22 cellular contexts compared by ENCODE assay signal in genomic region chr1:158078569-158079080, GRCh38.
DNase-seq lines count a peak whose midpoint lies in the region; ATAC-seq and TF ChIP-seq lines count a peak whose summit lies in the region.
"Had no signal": no experiment of that assay in that cellular context is flagged by ENCODE, and none has a peak within 500 bp of the region (broad histone marks: within the 10 kb centered on the region; RNA-seq: fewer than 3 reads in every experiment).

No MANE protein-coding gene starts in this region.

- TF ChIP-seq CTCF in chondrocyte (IDR thresholded peaks at IDR 0.05) = no peak
- TF ChIP-seq CTCF in progenitor cell of endocrine pancreas (IDR thresholded peaks at IDR 0.05; ENCODE audit: unreplicated experiment) = no peak

- H3K27me3 Mint-ChIP-seq in chondrocyte (ENCODE audit: low read depth) (no peaks in the 10 kb centered on the region), progenitor cell of endocrine pancreas (no peaks in the 10 kb centered on the region)
- H3K27me3 Mint-ChIP-seq: activated CD4-positive, alpha-beta T cell treated with anti-CD3 and anti-CD28 coated beads for 36 hours; activated CD8-positive, alpha-beta T cell treated with anti-CD3 and anti-CD28 coated beads for 36 hours; naive thymus-derived CD8-positive, alpha-beta T cell; stimulated activated memory B cell treated with anti-CD40 and anti-IgM and Interleukin-4, amounts not matched to agents 10 μg/mL and 1 μg/mL and 100 μg/mL, for 72 hours had no signal

- H3K27ac Mint-ChIP-seq in chondrocyte (ENCODE audit: unreplicated experiment) (peak overlapping the region; percentile 10), progenitor cell of endocrine pancreas (peak overlapping the region; percentile 73)
- H3K27ac Mint-ChIP-seq: activated CD4-positive, alpha-beta T cell treated with anti-CD3 and anti-CD28 coated beads for 36 hours; activated CD8-positive, alpha-beta T cell treated with anti-CD3 and anti-CD28 coated beads for 36 hours; activated naive CD4-positive, alpha-beta T cell treated with anti-CD3 and anti-CD28 coated beads, Interleukin-2, amount 50 U/mL, for 72 hours; naive thymus-derived CD8-positive, alpha-beta T cell; stimulated activated memory B cell treated with anti-CD40 and anti-IgM and Interleukin-4, amounts not matched to agents 10 μg/mL and 1 μg/mL and 100 μg/mL, for 72 hours had no signal

- peaks cover 34% of the 10 kb centered on the region for H3K36me3 Mint-ChIP-seq in chondrocyte (ENCODE audit: low read depth)
- peaks cover 17% of the 10 kb centered on the region for H3K36me3 Mint-ChIP-seq in progenitor cell of endocrine pancreas (ENCODE audit: insufficient read depth)
- H3K36me3 Mint-ChIP-seq: activated naive CD4-positive, alpha-beta T cell treated with anti-CD3 and anti-CD28 coated beads, Interleukin-2, amount 50 U/mL, for 72 hours; naive thymus-derived CD8-positive, alpha-beta T cell; stimulated activated memory B cell treated with anti-CD40 and anti-IgM and Interleukin-4, amounts not matched to agents 10 μg/mL and 1 μg/mL and 100 μg/mL, for 72 hours had no signal

- no peaks in the 10 kb centered on the region for H3K9me3 Mint-ChIP-seq in chondrocyte (ENCODE audit: low read depth)
- H3K9me3 Mint-ChIP-seq in progenitor cell of endocrine pancreas (ENCODE audit: low read depth) = no peaks in the 10 kb centered on the region
- H3K9me3 Mint-ChIP-seq: activated CD8-positive, alpha-beta T cell treated with anti-CD3 and anti-CD28 coated beads for 36 hours; activated naive CD4-positive, alpha-beta T cell treated with anti-CD3 and anti-CD28 coated beads, Interleukin-2, amount 50 U/mL, for 72 hours; naive thymus-derived CD8-positive, alpha-beta T cell; stimulated activated memory B cell treated with anti-CD40 and anti-IgM and Interleukin-4, amounts not matched to agents 10 μg/mL and 1 μg/mL and 100 μg/mL, for 72 hours had no signal

- DNase-seq in DMS 273 (lab: John Stamatoyannopoulos, UW; ENCODE audit: unreplicated experiment) (peak; percentile 16), DMS 273 treated with DMSO at 0.1 percent for 48 hours (lab: John Stamatoyannopoulos, UW) (no peak), NAMALWA (ENCODE audit: low spot score) (peak; percentile 54), chondrocyte (ENCODE audit: low spot score) (no peak), progenitor cell of endocrine pancreas (ENCODE audit: low spot score, unreplicated experiment) (no peak), DMS53 treated with DMSO at 0.1 percent for 48 hours (lab: John Stamatoyannopoulos, UW; ENCODE audit: unreplicated experiment) (no peak)
- DNase-seq in stimulated activated CD4-positive, alpha-beta T cell treated with anti-CD3 and anti-CD28 coated beads, Interleukin-1b, Interleukin-23, amount 100 ng/mL, for 48 hours = no peak
- DNase-seq: activated CD4-positive, alpha-beta T cell treated with anti-CD3 and anti-CD28 coated beads for 36 hours; activated CD8-positive, alpha-beta T cell treated with anti-CD3 and anti-CD28 coated beads for 36 hours; hippocampal formation; lower lobe of right lung; naive thymus-derived CD8-positive, alpha-beta T cell; NCI-H1048; NCI-H1694 treated with DMSO at 0.1 percent for 48 hours; NCI-H510A; ovary; Right ventricle myocardium superior; substantia nigra; trophoblast cell had no signal

- H3K4me1 Mint-ChIP-seq in chondrocyte (ENCODE audit: low read depth) (peaks cover 36% of the 10 kb centered on the region), progenitor cell of endocrine pancreas (ENCODE audit: low read depth) (peaks cover 10% of the 10 kb centered on the region)
- H3K4me1 Mint-ChIP-seq: activated CD4-positive, alpha-beta T cell treated with anti-CD3 and anti-CD28 coated beads for 36 hours; stimulated activated memory B cell treated with anti-CD40 and anti-IgM and Interleukin-4, amounts not matched to agents 10 μg/mL and 1 μg/mL and 100 μg/mL, for 72 hours had no signal

- H3K4me3 Mint-ChIP-seq in chondrocyte (ENCODE audit: unreplicated experiment) = no peak overlapping the region
- H3K4me3 Mint-ChIP-seq in progenitor cell of endocrine pancreas (ENCODE audit: low read depth) = no peak overlapping the region
- H3K4me3 Mint-ChIP-seq: activated CD4-positive, alpha-beta T cell treated with anti-CD3 and anti-CD28 coated beads for 36 hours; activated CD8-positive, alpha-beta T cell treated with anti-CD3 and anti-CD28 coated beads for 36 hours; naive thymus-derived CD8-positive, alpha-beta T cell; stimulated activated memory B cell treated with anti-CD40 and anti-IgM and Interleukin-4, amounts not matched to agents 10 μg/mL and 1 μg/mL and 100 μg/mL, for 72 hours had no signal

- ATAC-seq in HG03159 (IDR thresholded peaks at IDR 0.05; ENCODE audit: unreplicated experiment) = no peak
- ATAC-seq: activated CD4-positive, alpha-beta T cell treated with anti-CD3 and anti-CD28 coated beads for 36 hours; activated CD8-positive, alpha-beta T cell treated with anti-CD3 and anti-CD28 coated beads for 36 hours; activated naive CD4-positive, alpha-beta T cell treated with anti-CD3 and anti-CD28 coated beads, Interleukin-2, amount 50 U/mL, for 72 hours; lower lobe of right lung; naive thymus-derived CD8-positive, alpha-beta T cell; stimulated activated memory B cell treated with anti-CD40 and anti-IgM and Interleukin-4, amounts not matched to agents 10 μg/mL and 1 μg/mL and 100 μg/mL, for 72 hours had no signal

Comparison
In these comparisons a context has a peak if more than half of its experiments do, and no peak if none do; other contexts are left out.
1. DNase-seq: peak in DMS 273 (single experiment) and NAMALWA (single experiment); none in DMS 273 treated with DMSO at 0.1 percent for 48 hours (single experiment), chondrocyte (single experiment), progenitor cell of endocrine pancreas (single experiment), stimulated activated CD4-positive, alpha-beta T cell treated with anti-CD3 and anti-CD28 coated beads, Interleukin-1b, Interleukin-23, amount 100 ng/mL, for 48 hours (single experiment) and DMS53 treated with DMSO at 0.1 percent for 48 hours (single experiment).